Comparison of ENCODE assay signal across 13 cellular contexts in the genomic region with DNA sequence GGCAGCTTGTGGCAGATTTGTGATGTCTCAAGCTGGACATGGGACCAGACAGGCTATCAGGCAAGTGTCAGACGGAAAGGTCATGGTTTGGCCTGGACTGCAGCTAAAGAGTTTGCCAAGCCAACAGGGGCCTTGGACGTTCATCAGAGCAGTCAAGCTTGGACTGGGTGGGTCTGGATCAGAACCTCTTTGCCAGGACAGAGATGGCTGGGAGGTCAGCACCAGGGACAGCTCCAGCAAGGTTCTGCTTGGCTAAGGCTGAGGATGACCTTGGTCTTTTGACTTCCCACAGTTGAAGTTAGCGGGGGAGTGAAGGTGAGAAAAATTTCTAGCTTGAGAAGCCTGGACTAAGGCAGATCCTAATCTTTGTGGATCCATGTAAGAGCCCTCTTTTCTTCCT.
DNase-seq lines count a peak whose midpoint lies in the region; ATAC-seq, FAIRE-seq and TF ChIP-seq lines count a peak whose summit lies in the region.
"Had no signal": no experiment of that assay in that cellular context is flagged by ENCODE, and none has a peak within 500 bp of the region (broad histone marks: within the 10 kb centered on the region; RNA-seq: fewer than 3 reads in every experiment).

No MANE protein-coding gene starts in this region.

- H3K27ac ChIP-seq in neural progenitor cell = no peak overlapping the region
- no peak overlapping the region for H3K27ac ChIP-seq in small intestine (ENCODE audit: low read depth in 1 of 2, low read length in 1 of 2)
- H3K27ac ChIP-seq: thyroid gland, VCaP had no signal

- H3K36me3 Mint-ChIP-seq in activated T-cell treated with anti-CD3 and anti-CD28 coated beads, Interleukin-2, amount 50 U/mL, for 24 hours (ENCODE audit: low read depth) = no peaks in the 10 kb centered on the region
- H3K36me3 Mint-ChIP-seq in neural progenitor cell = no peaks in the 10 kb centered on the region
- H3K36me3 Mint-ChIP-seq: activated naive CD8-positive, alpha-beta T cell had no signal

- H3K4me2 ChIP-seq in neural progenitor cell = no peak overlapping the region

- DNase-seq in activated T-cell treated with anti-CD3 and anti-CD28 coated beads, Interleukin-2, amount 50 U/mL, for 24 hours = peak; percentile 31
- DNase-seq in activated T-cell treated with anti-CD3 and anti-CD28 coated beads, Interleukin-2, amount 50 U/mL, for 1 hour = no peak
- peak; percentile 42 for DNase-seq in NAMALWA (ENCODE audit: low spot score)
- DNase-seq in cardiac fibroblast (ENCODE audit: low read depth in 2 of 2) = peak; percentile 5 to 10
- DNase-seq in neural progenitor cell (ENCODE audit: low spot score) = peak; percentile 72
- DNase-seq in mesenteric fat pad (ENCODE audit: low spot score) = no peak
- DNase-seq in small intestine = no peak
- DNase-seq: NCI-H187 treated with DMSO at 0.1 percent for 48 hours had no signal

- H3K36me3 ChIP-seq in neural progenitor cell = no peaks in the 10 kb centered on the region
- H3K36me3 ChIP-seq in small intestine (ENCODE audit: control insufficient read depth in 2 of 2, insufficient read depth in 2 of 2, low read length in 2 of 2) = no peaks in the 10 kb centered on the region
- H3K36me3 ChIP-seq: thyroid gland had no signal

- TF ChIP-seq CTCF in cardiac fibroblast (IDR thresholded peaks at IDR 0.05; ENCODE audit: low read depth, low read length) (no peak), neural progenitor cell (IDR thresholded peaks at IDR 0.05) (no peak)

- H3K4me3 ChIP-seq in cardiac fibroblast (replicated peaks in 1 of 2; ENCODE audit: low read depth in 2 of 2, low read length in 2 of 2) = no peak overlapping the region
- no peak overlapping the region for H3K4me3 ChIP-seq in neural progenitor cell
- no peak overlapping the region for H3K4me3 ChIP-seq in small intestine (ENCODE audit: low read depth in 1 of 2, low read length in 2 of 2)
- H3K4me3 ChIP-seq: thyroid gland had no signal

- peaks cover 3% of the 10 kb centered on the region for H4K20me1 ChIP-seq in neural progenitor cell (ENCODE audit: low read depth)

- H3K27ac Mint-ChIP-seq in activated T-cell treated with anti-CD3 and anti-CD28 coated beads, Interleukin-2, amount 50 U/mL, for 24 hours = no peak overlapping the region
- no peak overlapping the region for H3K27ac Mint-ChIP-seq in neural progenitor cell
- H3K27ac Mint-ChIP-seq: activated naive CD8-positive, alpha-beta T cell had no signal

- peaks cover 12% of the 10 kb centered on the region for H3K27me3 Mint-ChIP-seq in activated T-cell treated with anti-CD3 and anti-CD28 coated beads, Interleukin-2, amount 50 U/mL, for 24 hours
- H3K27me3 Mint-ChIP-seq in neural progenitor cell (ENCODE audit: insufficient read depth, low read depth) = peaks cover 6% of the 10 kb centered on the region

- H3K4me1 Mint-ChIP-seq in activated T-cell treated with anti-CD3 and anti-CD28 coated beads, Interleukin-2, amount 50 U/mL, for 24 hours (ENCODE audit: low read depth) = no peaks in the 10 kb centered on the region
- H3K4me1 Mint-ChIP-seq in neural progenitor cell = no peaks in the 10 kb centered on the region

- no peak for ATAC-seq in GM21825 (IDR thresholded peaks at IDR 0.05; ENCODE audit: unreplicated experiment)

- no peaks in the 10 kb centered on the region for H3F3A ChIP-seq in neural progenitor cell (ENCODE audit: low read depth)

- no peaks in the 10 kb centered on the region for H3K9me3 Mint-ChIP-seq in activated T-cell treated with anti-CD3 and anti-CD28 coated beads, Interleukin-2, amount 50 U/mL, for 24 hours
- H3K9me3 Mint-ChIP-seq in neural progenitor cell = no peaks in the 10 kb centered on the region

- 33 to 46% (median 35%) methylated on average over 3 of the region's 3 CpGs for WGBS in small intestine, 3 donors

- no peak overlapping the region for H3K9ac ChIP-seq in neural progenitor cell

- no peaks in the 10 kb centered on the region for H3K27me3 ChIP-seq in neural progenitor cell
- no peaks in the 10 kb centered on the region for H3K27me3 ChIP-seq in small intestine (ENCODE audit: control insufficient read depth in 2 of 2, insufficient read depth in 2 of 2, low read length in 2 of 2)
- H3K27me3 ChIP-seq: thyroid gland had no signal

- no peaks in the 10 kb centered on the region for H3K79me2 ChIP-seq in neural progenitor cell (ENCODE audit: low read depth)

- no peak overlapping the region for H2AFZ ChIP-seq in neural progenitor cell (replicated peaks)

- H3K4me1 ChIP-seq in neural progenitor cell (no peaks in the 10 kb centered on the region), small intestine (ENCODE audit: control insufficient read depth in 2 of 2, insufficient read depth in 1 of 2, low read depth in 1 of 2, low read length in 1 of 2) (no peaks in the 10 kb centered on the region)
- H3K4me1 ChIP-seq: thyroid gland had no signal

- no peak overlapping the region for H3K4me3 Mint-ChIP-seq in activated T-cell treated with anti-CD3 and anti-CD28 coated beads, Interleukin-2, amount 50 U/mL, for 24 hours
- no peak overlapping the region for H3K4me3 Mint-ChIP-seq in neural progenitor cell
- H3K4me3 Mint-ChIP-seq: activated naive CD8-positive, alpha-beta T cell had no signal

- no peaks in the 10 kb centered on the region for H3K9me3 ChIP-seq in neural progenitor cell (ENCODE audit: low read depth)
- no peaks in the 10 kb centered on the region for H3K9me3 ChIP-seq in small intestine (ENCODE audit: control insufficient read depth, low read depth)
- H3K9me3 ChIP-seq: thyroid gland had no signal

- FAIRE-seq in small intestine (lab: Jason Lieb, UNC) = no peak
- FAIRE-seq: endometrium had no signal

Comparison
In these comparisons a context has a peak if more than half of its experiments do, and no peak if none do; other contexts are left out.
1. DNase-seq: peak in activated T-cell treated with anti-CD3 and anti-CD28 coated beads, Interleukin-2, amount 50 U/mL, for 24 hours (single experiment), NAMALWA (single experiment), cardiac fibroblast (2 of 2) and neural progenitor cell (single experiment); none in activated T-cell treated with anti-CD3 and anti-CD28 coated beads, Interleukin-2, amount 50 U/mL, for 1 hour (single experiment), mesenteric fat pad (single experiment) and small intestine (single experiment).